9 cellular contexts compared by ENCODE assay signal in genomic region chr11:64250875-64251721, GRCh38. TPM values are rescaled to one million over a fixed set of nuclear protein-coding genes. Genes with fewer than 3 reads are reported as not detected.
DNase-seq lines count a peak whose midpoint lies in the region; ATAC-seq, FAIRE-seq and TF ChIP-seq lines count a peak whose summit lies in the region.
"Had no signal": no experiment of that assay in that cellular context is flagged by ENCODE, and none has a peak within 500 bp of the region (broad histone marks: within the 10 kb centered on the region; RNA-seq: fewer than 3 reads in every experiment).

Gene PLCB3 (plus strand): TSS chr11:64251530. CDS start chr11:64251650, 120 bp downstream.

- peaks cover 0 to 2% (median 0%) of the 10 kb centered on the region in 3 donors for H3K36me3 ChIP-seq in pancreas

- H3K27me3 ChIP-seq in pancreas = no peaks in the 10 kb centered on the region

- CTCF ChIA-PET in RWPE1 (lab: Yijun Ruan, JAX) = interaction anchor here (0.6 to 2.7 kb wide), 12 partner anchors 9 to 101 kb away, joined by 3 to 19 read pairs (median 4); no protein-coding TSS in a partner anchor
- CTCF ChIA-PET in activated naive CD4-positive, alpha-beta T cell treated with anti-CD3 and anti-CD28 coated beads for 36 hours (lab: Charles Lee) = interaction anchor here (0.5 to 4.1 kb wide), 13 partner anchors 8 to 1432 kb away, joined by 3 to 27 read pairs (median 5); partner anchors contain the start of genes CATSPERZ, ESRRA and FERMT3

- intact Hi-C loops in activated naive CD4-positive, alpha-beta T cell treated with anti-CD3 and anti-CD28 coated beads for 36 hours (cut with micrococcal nuclease) = loop anchor here (1.0 kb wide), 3 partner anchors 18 to 54 kb away; partner anchors contain the start of genes ESRRA and FERMT3
- intact Hi-C loops in Right ventricle myocardium superior (cut with DNase I) = no loop called here
- intact Hi-C loops in pancreas (cut with DNase I) = no loop called here

- ATAC-seq in HG02970 (IDR thresholded peaks at IDR 0.05; ENCODE audit: low FRiP score, unreplicated experiment) (peak; percentile 32), Right ventricle myocardium superior (ENCODE audit: poor library complexity) (peak; percentile 65), pancreas (peak; percentile 47 to 72 (median 70)), HG03571 (IDR thresholded peaks at IDR 0.05; ENCODE audit: unreplicated experiment) (no peak)

- no peak within 1 kb of the TSS for H3K27ac Mint-ChIP-seq in activated naive CD4-positive, alpha-beta T cell treated with anti-CD3 and anti-CD28 coated beads for 36 hours

- TF ChIP-seq CTCF in RWPE1 (conservative IDR thresholded peaks at IDR 0.05; ENCODE audit: low read depth) (peak; percentile 87), pancreas (IDR thresholded peaks at IDR 0.05) (peak; percentile 55 to 75 (median 74))

- POLR2A ChIA-PET in RWPE1 (lab: Yijun Ruan, JAX; ENCODE audit: low non-redundant PET) = interaction anchor here (1.4 kb wide), 1 partner anchor 17 kb away, joined by 4 read pairs; no protein-coding TSS in a partner anchor

- H3K27ac ChIP-seq in RWPE1 = peak within 1 kb of the TSS; percentile 98
- H3K27ac ChIP-seq in pancreas = no peak within 1 kb of the TSS

- peak within 1 kb of the TSS; percentile 84 for H3K4me3 Mint-ChIP-seq in activated naive CD4-positive, alpha-beta T cell treated with anti-CD3 and anti-CD28 coated beads for 36 hours

- WGBS in pancreas, 2 donors = 1% methylated on average over 55 to 79 of the region's 79 CpGs

- peak; percentile 65 for DNase-seq in NCI-H1092 treated with DMSO at 0.1 percent for 48 hours (lab: John Stamatoyannopoulos, UW)
- no peak for DNase-seq in NCI-H1092 (lab: John Stamatoyannopoulos, UW)
- no peak for DNase-seq in RWPE1 (ENCODE audit: low spot score)
- DNase-seq in activated naive CD4-positive, alpha-beta T cell treated with anti-CD3 and anti-CD28 coated beads for 36 hours = peak; percentile 54
- DNase-seq in Right ventricle myocardium superior = peak; percentile 73
- peak in 5 of 6 donors; percentile 38 to 93 (median 73) for DNase-seq in pancreas

- no peaks in the 10 kb centered on the region for H3K9me3 Mint-ChIP-seq in activated naive CD4-positive, alpha-beta T cell treated with anti-CD3 and anti-CD28 coated beads for 36 hours

- peak within 1 kb of the TSS; percentile 56 to 90 (median 78) for H3K4me3 ChIP-seq in pancreas

- H3K9me3 ChIP-seq in pancreas = no peaks in the 10 kb centered on the region

- FAIRE-seq in pancreas (lab: Jason Lieb, UNC) = no peak
- FAIRE-seq: G401.6 had no signal

- no peaks in the 10 kb centered on the region for H3K27me3 Mint-ChIP-seq in activated naive CD4-positive, alpha-beta T cell treated with anti-CD3 and anti-CD28 coated beads for 36 hours (ENCODE audit: low read depth)

- H3K4me1 ChIP-seq in pancreas = peaks cover 0 to 8% (median 4%) of the 10 kb centered on the region in 3 donors

- H3K4me1 Mint-ChIP-seq in activated naive CD4-positive, alpha-beta T cell treated with anti-CD3 and anti-CD28 coated beads for 36 hours (ENCODE audit: low read depth) = peaks cover 13% of the 10 kb centered on the region

- H3K36me3 Mint-ChIP-seq in activated naive CD4-positive, alpha-beta T cell treated with anti-CD3 and anti-CD28 coated beads for 36 hours (ENCODE audit: low read depth) = no peaks in the 10 kb centered on the region

RNA-seq across cellular contexts. Expression of gene PLCB3, which starts in this region (rescaled TPM):
- 1 to 10 TPM; 4.4 to 4.7 TPM for total RNA-seq in activated naive CD4-positive, alpha-beta T cell treated with anti-CD3 and anti-CD28 coated beads for 36 hours
- total RNA-seq in Right ventricle myocardium superior (11.3 TPM), pancreas (10 to 100 TPM in 1 of 6 donors, 1 to 10 TPM in 5; 5.7 to 13.1 (median 6.9) TPM)
- 10 to 100 TPM in 1 of 2 donors, 1 to 10 TPM in 1; 6.5 to 11.8 TPM for polyA plus RNA-seq in pancreas

Comparison
In these comparisons a context has a peak if more than half of its experiments do, and no peak if none do; other contexts are left out.
1. DNase-seq: peak in NCI-H1092 treated with DMSO at 0.1 percent for 48 hours (single experiment), activated naive CD4-positive, alpha-beta T cell treated with anti-CD3 and anti-CD28 coated beads for 36 hours (single experiment), Right ventricle myocardium superior (single experiment) and pancreas (5 of 6); none in NCI-H1092 (single experiment) and RWPE1 (single experiment).